Comparison of ENCODE assay signal across 6 cellular contexts in the genomic region with DNA sequence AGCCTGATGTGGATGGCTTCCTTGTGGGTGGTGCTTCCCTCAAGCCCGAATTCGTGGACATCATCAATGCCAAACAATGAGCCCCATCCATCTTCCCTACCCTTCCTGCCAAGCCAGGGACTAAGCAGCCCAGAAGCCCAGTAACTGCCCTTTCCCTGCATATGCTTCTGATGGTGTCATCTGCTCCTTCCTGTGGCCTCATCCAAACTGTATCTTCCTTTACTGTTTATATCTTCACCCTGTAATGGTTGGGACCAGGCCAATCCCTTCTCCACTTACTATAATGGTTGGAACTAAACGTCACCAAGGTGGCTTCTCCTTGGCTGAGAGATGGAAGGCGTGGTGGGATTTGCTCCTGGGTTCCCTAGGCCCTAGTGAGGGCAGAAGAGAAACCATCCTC. TPM values are rescaled to one million over a fixed set of nuclear protein-coding genes. Genes with fewer than 3 reads are reported as not detected.
DNase-seq lines count a peak whose midpoint lies in the region; ATAC-seq and TF ChIP-seq lines count a peak whose summit lies in the region.
"Not testable (repeated sequence)": the region's sequence is repeated elsewhere in the genome, so short reads cannot be mapped to it uniquely, and the experiment has no call there.

No MANE protein-coding gene starts in this region.

- in situ Hi-C loops in Panc1 (cut with HindIII; ENCODE audit: low pct_unique_long_range_greater_than_20kb, low sequenced_read_pairs); transverse colon (cut with MboI; ENCODE audit: low pct_ligation_motif_present in 1 of 4, low pct_unique_long_range_greater_than_20kb in 1 of 4, low sequenced_read_pairs in 3 of 4): not testable (repeated sequence)

- WGBS in transverse colon (ENCODE audit: low coverage in 1 of 2), 2 donors: 64% methylated on average over 4 of the region's 4 CpGs; no CpG with 5 or more reads in 1 of the 2 donors

- H3K9ac ChIP-seq in iPS-15b (ENCODE audit: low read depth, low read length): peak overlapping the region; percentile 47

- TF ChIP-seq CTCF in DOHH2 (IDR thresholded peaks at IDR 0.05; ENCODE audit: low read depth, low read length, poor library complexity, severe bottlenecking); Panc1 (IDR thresholded peaks at IDR 0.05); MCF 10A (IDR thresholded peaks at IDR 0.05; ENCODE audit: unreplicated experiment); transverse colon (IDR thresholded peaks at IDR 0.05): not testable (repeated sequence)

- not testable (repeated sequence) for H3K9me3 ChIP-seq in DOHH2 (ENCODE audit: control insufficient read depth, insufficient read depth, low read length); Panc1 (ENCODE audit: control insufficient read depth, insufficient read depth, low read depth, low read length); iPS-15b (ENCODE audit: control insufficient read depth, insufficient read depth, low read length); transverse colon

- H3K9me3 Mint-ChIP-seq in activated CD8-positive, alpha-beta memory T cell treated with anti-CD3 and anti-CD28 coated beads, Interleukin-2, amount 10 ng/mL, durations not matched to agents 7 days and 5 days (ENCODE audit: low read depth); MCF 10A (ENCODE audit: unreplicated experiment): not testable (repeated sequence)

- not testable (repeated sequence) for DNase-seq in Panc1 (ENCODE audit: low read depth, low spot score); activated CD8-positive, alpha-beta memory T cell treated with anti-CD3 and anti-CD28 coated beads, Interleukin-2, amount 10 ng/mL, durations not matched to agents 7 days and 5 days; MCF 10A (ENCODE audit: unreplicated experiment); transverse colon

- H4K20me1 ChIP-seq in DOHH2 (ENCODE audit: control insufficient read depth, insufficient read depth, low read depth, low read length): peaks cover 24% of the 10 kb centered on the region

- H3K36me3 ChIP-seq in DOHH2 (ENCODE audit: control insufficient read depth, low read length) (peaks cover 76% of the 10 kb centered on the region), iPS-15b (ENCODE audit: control insufficient read depth, insufficient read depth, low read length) (peaks cover 34% of the 10 kb centered on the region), transverse colon (peaks cover 0 to 10% (median 5%) of the 10 kb centered on the region in 4 donors)
- H3K36me3 ChIP-seq in Panc1 (ENCODE audit: control insufficient read depth, insufficient read depth, low read length): not testable (repeated sequence)

- peaks cover 40% of the 10 kb centered on the region for H3K79me2 ChIP-seq in DOHH2 (ENCODE audit: control insufficient read depth, low read length)

- CTCF ChIA-PET in Panc1 (lab: Charles Lee): interaction anchor here (0.6 to 0.7 kb wide), 3 partner anchors 10 to 59 kb away, joined by 4 read pairs; no protein-coding TSS in a partner anchor
- CTCF ChIA-PET in activated CD8-positive, alpha-beta memory T cell treated with anti-CD3 and anti-CD28 coated beads, Interleukin-2, amount 10 ng/mL, durations not matched to agents 7 days and 5 days (lab: Charles Lee): interaction anchor here (0.9 to 7.3 kb wide), 14 partner anchors 10 to 239 kb away, joined by 3 to 90 read pairs (median 8); a partner anchor contains a TSS
- CTCF ChIA-PET in MCF 10A (lab: Yijun Ruan, JAX): interaction anchor here (0.8 to 7.7 kb wide), 17 partner anchors 10 to 125 kb away, joined by 3 to 64 read pairs (median 4); a partner anchor contains a TSS

- peak overlapping the region; percentile 41 for H3K27ac Mint-ChIP-seq in activated CD8-positive, alpha-beta memory T cell treated with anti-CD3 and anti-CD28 coated beads, Interleukin-2, amount 10 ng/mL, durations not matched to agents 7 days and 5 days
- not testable (repeated sequence) for H3K27ac Mint-ChIP-seq in MCF 10A (ENCODE audit: low read depth, unreplicated experiment)

- H3K27me3 Mint-ChIP-seq in activated CD8-positive, alpha-beta memory T cell treated with anti-CD3 and anti-CD28 coated beads, Interleukin-2, amount 10 ng/mL, durations not matched to agents 7 days and 5 days; MCF 10A (ENCODE audit: insufficient read depth, unreplicated experiment): not testable (repeated sequence)

- not testable (repeated sequence) for H3K27ac ChIP-seq in DOHH2 (ENCODE audit: low read depth, low read length); Panc1 (ENCODE audit: low read length)
- H3K27ac ChIP-seq in transverse colon: peak overlapping the region in 3 of 4 donors; percentile 66 to 99 (median 98)

- TF ChIP-seq EP300 in transverse colon (IDR thresholded peaks at IDR 0.05; ENCODE audit: low read depth): not testable (repeated sequence)

- H3K4me2 ChIP-seq in DOHH2 (ENCODE audit: low read length): peak overlapping the region; percentile 88; the same call in 1 of the 2 replicates

- H3K9me2 ChIP-seq in DOHH2 (replicated peaks; ENCODE audit: control insufficient read depth, low read length): not testable (repeated sequence)

- ATAC-seq in Panc1; activated CD8-positive, alpha-beta memory T cell treated with anti-CD3 and anti-CD28 coated beads, Interleukin-2, amount 10 ng/mL, durations not matched to agents 7 days and 5 days: not testable (repeated sequence)

- peaks cover 34% of the 10 kb centered on the region for H3F3A ChIP-seq in DOHH2 (ENCODE audit: control insufficient read depth, insufficient read depth)

- not testable (repeated sequence) for H3K4me3 ChIP-seq in DOHH2 (ENCODE audit: low read length); Panc1 (ENCODE audit: low read depth in 2 of 2, low read length in 2 of 2); transverse colon
- H3K4me3 ChIP-seq in iPS-15b (ENCODE audit: low read depth, low read length): peak overlapping the region; percentile 18

- not testable (repeated sequence) for H3K27me3 ChIP-seq in DOHH2 (ENCODE audit: control insufficient read depth, low read length); Panc1 (ENCODE audit: control insufficient read depth, insufficient read depth, low read length); iPS-15b (ENCODE audit: control insufficient read depth, insufficient read depth, low read length); transverse colon

- peaks cover 57% of the 10 kb centered on the region for H3K4me1 Mint-ChIP-seq in activated CD8-positive, alpha-beta memory T cell treated with anti-CD3 and anti-CD28 coated beads, Interleukin-2, amount 10 ng/mL, durations not matched to agents 7 days and 5 days
- H3K4me1 Mint-ChIP-seq in MCF 10A (ENCODE audit: insufficient read depth, unreplicated experiment): peaks cover 30% of the 10 kb centered on the region

- peaks cover 50% of the 10 kb centered on the region for H3K36me3 Mint-ChIP-seq in activated CD8-positive, alpha-beta memory T cell treated with anti-CD3 and anti-CD28 coated beads, Interleukin-2, amount 10 ng/mL, durations not matched to agents 7 days and 5 days
- peaks cover 42% of the 10 kb centered on the region for H3K36me3 Mint-ChIP-seq in MCF 10A (ENCODE audit: insufficient read depth, unreplicated experiment)

- H3K4me3 Mint-ChIP-seq in activated CD8-positive, alpha-beta memory T cell treated with anti-CD3 and anti-CD28 coated beads, Interleukin-2, amount 10 ng/mL, durations not matched to agents 7 days and 5 days: peak overlapping the region; percentile 98
- not testable (repeated sequence) for H3K4me3 Mint-ChIP-seq in MCF 10A (ENCODE audit: unreplicated experiment)

- BruUV-seq in Panc1 (replicated peaks; lab: Mats Ljungman, UMichigan): TSS peak; percentile 91
- TSS peak; percentile 65 for BruUV-seq in MCF 10A (replicated peaks; lab: Mats Ljungman, UMichigan)

- POLR2A ChIA-PET in Panc1 (lab: Charles Lee) (interaction anchor here (0.6 to 1.3 kb wide), 2 partner anchors 59 to 64 kb away, joined by 3 to 4 read pairs; no protein-coding TSS in a partner anchor), MCF 10A (lab: Yijun Ruan, JAX) (interaction anchor here (0.5 to 7.7 kb wide), 5 partner anchors 19 to 148 kb away, joined by 4 to 130 read pairs (median 62); a partner anchor contains a TSS)

- intact Hi-C loops in Panc1 (cut with micrococcal nuclease; ENCODE audit: unreplicated experiment); MCF 10A (cut with micrococcal nuclease): not testable (repeated sequence)
- intact Hi-C loops in transverse colon (cut with DNase I; ENCODE audit: low total_unique reads): loop anchor here (5.0 kb wide), 1 partner anchor 67 kb away; no protein-coding TSS in a partner anchor

- peaks cover 56% of the 10 kb centered on the region for H3K4me1 ChIP-seq in DOHH2 (ENCODE audit: control insufficient read depth, low read length)
- peaks cover 28% of the 10 kb centered on the region for H3K4me1 ChIP-seq in Panc1 (ENCODE audit: control insufficient read depth, insufficient read depth, low read length)
- H3K4me1 ChIP-seq in iPS-15b (ENCODE audit: control insufficient read depth, insufficient read depth, low read length): peaks cover 13% of the 10 kb centered on the region
- peaks cover 24 to 58% (median 50%) of the 10 kb centered on the region in 4 donors for H3K4me1 ChIP-seq in transverse colon

- not testable (repeated sequence) for TF ChIP-seq POLR2A in transverse colon (IDR thresholded peaks at IDR 0.05)

RNA-seq across cellular contexts. Expression of a gene that starts 2.8 kb away (rescaled TPM):
- total RNA-seq in Panc1 (2021; ENCODE audit: unreplicated experiment) (11.6 TPM), MCF 10A (2022) (9.2 and 10.8 TPM in 2 replicates), transverse colon (10 to 100 TPM in 2 of 4 donors, 1 to 10 TPM in 2; 4.5 to 21.0 (median 8.2) TPM)
- polyA plus RNA-seq in Panc1 (2012; ENCODE audit: insufficient read length): 10.6 TPM
- total RNA-seq in activated CD8-positive, alpha-beta memory T cell treated with anti-CD3 and anti-CD28 coated beads, Interleukin-2, amount 10 ng/mL, durations not matched to agents 7 days and 5 days: 10 to 100 TPM; 10.5 to 14.4 TPM

RNA-seq across cellular contexts. Expression of a gene that starts 3.0 kb away (rescaled TPM):
- 693 TPM for total RNA-seq in Panc1 (2021; ENCODE audit: unreplicated experiment)
- polyA plus RNA-seq in Panc1 (2012; ENCODE audit: insufficient read length): 1,013 TPM
- total RNA-seq in activated CD8-positive, alpha-beta memory T cell treated with anti-CD3 and anti-CD28 coated beads, Interleukin-2, amount 10 ng/mL, durations not matched to agents 7 days and 5 days: 1,000 to 10,000 TPM; 1,086 to 1,277 TPM
- total RNA-seq in MCF 10A (2022): 498 and 549 TPM in 2 replicates
- total RNA-seq in transverse colon: 100 to 1,000 TPM; 360 to 671 (median 400) TPM

RNA-seq across cellular contexts. Expression of a gene that starts 18.4 kb away (rescaled TPM):
- total RNA-seq in Panc1 (2021; ENCODE audit: unreplicated experiment): 104 TPM
- polyA plus RNA-seq in Panc1 (2012; ENCODE audit: insufficient read length): 72.1 TPM
- 100 to 1,000 TPM in 1 of 2 experiments, 10 to 100 TPM in 1; 98.8 to 129 TPM for total RNA-seq in activated CD8-positive, alpha-beta memory T cell treated with anti-CD3 and anti-CD28 coated beads, Interleukin-2, amount 10 ng/mL, durations not matched to agents 7 days and 5 days
- total RNA-seq in MCF 10A (2022): 62.5 and 80.2 TPM in 2 replicates
- total RNA-seq in transverse colon: 100 to 1,000 TPM in 1 of 4 donors, 10 to 100 TPM in 3; 30.5 to 171 (median 35.4) TPM

RNA-seq across cellular contexts. Expression of a gene that starts 19.2 kb away (rescaled TPM):
- 59.0 TPM for total RNA-seq in Panc1 (2021; ENCODE audit: unreplicated experiment)
- polyA plus RNA-seq in Panc1 (2012; ENCODE audit: insufficient read length): 33.8 TPM
- 100 to 1,000 TPM in 1 of 2 experiments, 10 to 100 TPM in 1; 89.1 to 125 TPM for total RNA-seq in activated CD8-positive, alpha-beta memory T cell treated with anti-CD3 and anti-CD28 coated beads, Interleukin-2, amount 10 ng/mL, durations not matched to agents 7 days and 5 days
- 11.7 and 25.5 TPM in 2 replicates for total RNA-seq in MCF 10A (2022)
- total RNA-seq in transverse colon: 1 to 10 TPM in 3 of 4 donors, not detected in 1; 3.0 to 8.8 (median 3.3) TPM

RNA-seq across cellular contexts. Expression of a gene that starts 29.6 kb away (rescaled TPM):
- 0.21 TPM for total RNA-seq in Panc1 (2021; ENCODE audit: unreplicated experiment)
- 1.1 TPM for polyA plus RNA-seq in Panc1 (2012; ENCODE audit: insufficient read length)
- total RNA-seq in activated CD8-positive, alpha-beta memory T cell treated with anti-CD3 and anti-CD28 coated beads, Interleukin-2, amount 10 ng/mL, durations not matched to agents 7 days and 5 days: under 1 TPM in 1 of 2 experiments, not detected in 1; 0.12 TPM
- 0.47 TPM in 1 of 2 replicates, not detected in the other for total RNA-seq in MCF 10A (2022)
- total RNA-seq in transverse colon: under 1 TPM in 2 of 4 donors, not detected in 2; 0.14 to 0.32 TPM
